In the genomic region with DNA sequence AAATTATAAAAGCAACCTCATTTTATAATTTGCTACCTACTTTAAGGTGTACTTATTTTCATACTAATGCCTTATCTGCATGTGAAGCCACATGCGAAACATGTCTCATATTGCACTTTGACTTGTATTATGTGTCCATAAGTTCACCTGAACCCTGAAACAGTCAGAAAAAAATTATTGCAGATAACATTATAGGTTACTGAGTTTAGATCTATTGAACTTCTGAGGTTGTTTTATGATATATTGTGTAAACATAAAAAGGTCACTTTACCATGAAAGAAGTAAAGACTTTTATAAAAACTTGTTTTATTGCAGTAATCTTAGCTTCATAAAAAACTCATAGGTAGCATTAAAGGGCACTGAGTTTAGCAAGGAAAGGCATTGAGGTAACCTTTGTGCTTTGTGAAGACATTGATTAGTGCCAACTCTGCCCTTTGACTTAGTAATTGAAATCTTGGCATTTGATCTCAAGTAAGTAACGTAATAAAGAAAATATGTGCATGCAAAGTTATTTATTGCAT, we compare ENCODE assay signal across 21 cellular contexts.
A peak's percentile ranks its signal among the peaks of the same experiment; 100 is the strongest.
DNase-seq lines count a peak whose midpoint lies in the region; ATAC-seq, FAIRE-seq and TF ChIP-seq lines count a peak whose summit lies in the region.
"Had no signal": no experiment of that assay in that cellular context is flagged by ENCODE, and none has a peak within 500 bp of the region (broad histone marks: within the 10 kb centered on the region; RNA-seq: fewer than 3 reads in every experiment).

No MANE protein-coding gene starts in this region.

- no peaks in the 10 kb centered on the region for H3K36me3 ChIP-seq in WERI-Rb-1
- H3K36me3 ChIP-seq in small intestine (ENCODE audit: control insufficient read depth in 2 of 2, insufficient read depth in 2 of 2, low read length in 2 of 2): no peaks in the 10 kb centered on the region

- H3K27me3 ChIP-seq in WERI-Rb-1 (ENCODE audit: insufficient read depth, low read depth, severe bottlenecking): no peaks in the 10 kb centered on the region
- no peaks in the 10 kb centered on the region for H3K27me3 ChIP-seq in small intestine (ENCODE audit: control insufficient read depth in 2 of 2, insufficient read depth in 2 of 2, low read length in 2 of 2)

- no peak for DNase-seq in A549 (ENCODE audit: low read depth in 1 of 2, low spot score in 1 of 2)
- no peak for DNase-seq in WERI-Rb-1
- no peak for DNase-seq in left colon
- peak; percentile 90 for DNase-seq in small intestine
- DNase-seq in hippocampal formation (lab: John Stamatoyannopoulos, UW): no peak
- no peak for DNase-seq in nucleus accumbens (lab: John Stamatoyannopoulos, UW)
- DNase-seq in DMS114 treated with DMSO at 0.1 percent for 48 hours (lab: John Stamatoyannopoulos, UW; ENCODE audit: unreplicated experiment): no peak
- DNase-seq: 8988T; C1 segment of cervical spinal cord; Calu3; CD4-positive, alpha-beta memory T cell; COR-L47; DMS153; DND-41; GM23248; H7; HCEC 1CT had no signal

- intact Hi-C loops in left colon (cut with DNase I, micrococcal nuclease): no loop called here

- no peak for TF ChIP-seq RAD21 in A549 (conservative IDR thresholded peaks at IDR 0.05 in 1 of 2, IDR thresholded peaks at IDR 0.05 in 1 of 2)

- no peak overlapping the region for H3K4me2 ChIP-seq in A549

- H3K4me3 ChIP-seq in A549: no peak overlapping the region
- H3K4me3 ChIP-seq in WERI-Rb-1 (ENCODE audit: low read depth, low read length): no peak overlapping the region
- H3K4me3 ChIP-seq in small intestine (ENCODE audit: low read depth in 1 of 2, low read length in 2 of 2): no peak overlapping the region
- H3K4me3 ChIP-seq: GM23248 had no signal

- ATAC-seq in A549 (no peak), left colon (peak; percentile 97)

- no peak for TF ChIP-seq EP300 in A549 (IDR thresholded peaks at IDR 0.05)

- 89% methylated on average over 2 of the region's 2 CpGs for WGBS in A549 (ENCODE audit: missing lambda C conversion rate)
- WGBS in small intestine, 3 donors: 23 to 61% (median 45%) methylated on average over 2 of the region's 2 CpGs

- no peak for TF ChIP-seq CTCF in A549 (IDR thresholded peaks at IDR 0.05)
- no peak for TF ChIP-seq CTCF in WERI-Rb-1 (IDR thresholded peaks at IDR 0.05; ENCODE audit: low read depth, low read length)

- H3K27ac ChIP-seq in A549 (no peak overlapping the region), WERI-Rb-1 (peak overlapping the region; percentile 23; the same call in 1 of the 2 replicates), small intestine (ENCODE audit: low read depth in 1 of 2, low read length in 1 of 2) (no peak overlapping the region)
- H3K27ac ChIP-seq: GM23248 had no signal

- peak; percentile 59 for FAIRE-seq in A549 (lab: Jason Lieb, UNC)
- FAIRE-seq in small intestine (lab: Jason Lieb, UNC): peak; percentile 96
- FAIRE-seq: G401.6, GM12892, GM19239, H1 had no signal

- CTCF ChIA-PET in A549 (lab: Yijun Ruan, JAX): no interaction called here

- H3K4me1 ChIP-seq in A549 (peaks cover 12% of the 10 kb centered on the region), small intestine (ENCODE audit: control insufficient read depth in 2 of 2, insufficient read depth in 1 of 2, low read depth in 1 of 2, low read length in 1 of 2) (peaks cover 0 to 2% of the 10 kb centered on the region in 2 donors)

- TF ChIP-seq POLR2A in A549 (IDR thresholded peaks at IDR 0.05; ENCODE audit: low read length): no peak

- POLR2A ChIA-PET in A549 (lab: Yijun Ruan, JAX): no interaction called here

- H3K9me3 ChIP-seq in A549: no peaks in the 10 kb centered on the region
- H3K9me3 ChIP-seq in WERI-Rb-1 (ENCODE audit: severe bottlenecking): no peaks in the 10 kb centered on the region
- no peaks in the 10 kb centered on the region for H3K9me3 ChIP-seq in small intestine (ENCODE audit: control insufficient read depth, low read depth)

TF ChIP-seq in A549, 52 proteins besides CTCF, POLR2A, EP300 and RAD21:
- TF ChIP-seq EHF (CRISPR knock-in tag; IDR thresholded peaks at IDR 0.05): no peak
- no peak for TF ChIP-seq FOSB (CRISPR knock-in tag; IDR thresholded peaks at IDR 0.05)
- TF ChIP-seq PHF8 (IDR thresholded peaks at IDR 0.05; ENCODE audit: borderline replicate concordance, low read depth): no peak
- no peak for TF ChIP-seq SMC3 (IDR thresholded peaks at IDR 0.05)
- TF ChIP-seq, protein P1, sequence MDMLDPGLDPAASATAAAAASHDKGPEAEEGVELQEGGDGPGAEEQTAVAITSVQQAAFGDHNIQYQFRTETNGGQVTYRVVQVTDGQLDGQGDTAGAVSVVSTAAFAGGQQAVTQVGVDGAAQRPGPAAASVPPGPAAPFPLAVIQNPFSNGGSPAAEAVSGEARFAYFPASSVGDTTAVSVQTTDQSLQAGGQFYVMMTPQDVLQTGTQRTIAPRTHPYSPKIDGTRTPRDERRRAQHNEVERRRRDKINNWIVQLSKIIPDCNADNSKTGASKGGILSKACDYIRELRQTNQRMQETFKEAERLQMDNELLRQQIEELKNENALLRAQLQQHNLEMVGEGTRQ (IDR thresholded peaks at IDR 0.05): no peak
- no peak for TF ChIP-seq CEBPB (IDR thresholded peaks at IDR 0.05)
- TF ChIP-seq HOXB13 (CRISPR knock-in tag; IDR thresholded peaks at IDR 0.05; ENCODE audit: low read depth): no peak
- no peak for TF ChIP-seq ZC3H11A (IDR thresholded peaks at IDR 0.05)
- no peak for TF ChIP-seq HDAC2 (IDR thresholded peaks at IDR 0.05)
- no peak for TF ChIP-seq KDM1A (IDR thresholded peaks at IDR 0.05; ENCODE audit: low read depth)
